ENCODE assay signal across 8 cellular contexts in genomic region chr5:154857091-154857533, GRCh38. TPM values are rescaled to one million over a fixed set of nuclear protein-coding genes. Genes with fewer than 3 reads are reported as not detected.
DNase-seq lines count a peak whose midpoint lies in the region; ATAC-seq and TF ChIP-seq lines count a peak whose summit lies in the region.

No MANE protein-coding gene starts in this region.

- CTCF ChIA-PET in CD8-positive, alpha-beta T cell (lab: Charles Lee): interaction anchor here (1.0 to 1.1 kb wide), 2 partner anchors 12 to 22 kb away, joined by 3 to 4 read pairs; no protein-coding TSS in a partner anchor
- CTCF ChIA-PET in IMR-90 (lab: Yijun Ruan, JAX): interaction anchor here (0.5 to 1.1 kb wide), 2 partner anchors 93 to 207 kb away, joined by 4 read pairs; no protein-coding TSS in a partner anchor

- WGBS in IMR-90 (ENCODE audit: extremely low coverage in 2 of 2, insufficient read length in 1 of 2), 2 experiments: 0% methylated on average over 5 of the region's 17 CpGs; no CpG with 5 or more reads in 1 of the 2 experiments
- 1% methylated on average over 17 of the region's 17 CpGs for whole genome bisulfite sequencing in esophagus muscularis mucosa

- peak overlapping the region; percentile 98 for H2AK9ac ChIP-seq in IMR-90 (replicated peaks; ENCODE audit: low read depth, low read length, poor library complexity)

- POLR2A ChIA-PET in CD8-positive, alpha-beta T cell (lab: Charles Lee): interaction anchor here (0.7 to 1.5 kb wide), 5 partner anchors 15 to 207 kb away, joined by 3 to 6 read pairs (median 3); no protein-coding TSS in a partner anchor
- POLR2A ChIA-PET in IMR-90 (lab: Charles Lee; ENCODE audit: unreplicated experiment): no interaction called here

- H2BK20ac ChIP-seq in IMR-90 (ENCODE audit: low read depth, low read length): peak overlapping the region; percentile 17; the same call in 1 of the 2 replicates

- H3K4me1 ChIP-seq in CD8-positive, alpha-beta T cell (ENCODE audit: insufficient read depth, low read length): peaks cover 25% of the 10 kb centered on the region
- H3K4me1 ChIP-seq in IMR-90 (ENCODE audit: control insufficient read depth, insufficient read depth, low read length): peaks cover 1% of the 10 kb centered on the region; the same call in 1 of the 2 replicates
- H3K4me1 ChIP-seq in esophagus muscularis mucosa: peaks cover 31 to 42% (median 41%) of the 10 kb centered on the region in 4 donors
- H3K4me1 ChIP-seq in neural progenitor cell: peaks cover 10% of the 10 kb centered on the region

- H3K36me3 ChIP-seq in CD8-positive, alpha-beta T cell (ENCODE audit: insufficient read depth, low read length): no peaks in the 10 kb centered on the region
- H3K36me3 ChIP-seq in IMR-90 (ENCODE audit: control insufficient read depth, insufficient read depth, low read length) (no peaks in the 10 kb centered on the region), esophagus muscularis mucosa (no peaks in the 10 kb centered on the region), neural progenitor cell (no peaks in the 10 kb centered on the region)

- peak overlapping the region; percentile 94 for H3K27ac Mint-ChIP-seq in CD8-positive, alpha-beta T cell
- peak overlapping the region; percentile 98 for H3K27ac Mint-ChIP-seq in neural progenitor cell

- intact Hi-C loops in CD8-positive, alpha-beta T cell (cut with DNase I, micrococcal nuclease): loop anchor here (5.0 to 10.0 kb wide), 4 partner anchors 45 to 662 kb away; partner anchors contain the start of gene GALNT10 (in 1 of the 2)
- intact Hi-C loops in IMR-90 (cut with micrococcal nuclease): loop anchor here (2.0 to 5.0 kb wide), 4 partner anchors 62 to 665 kb away; partner anchors contain the start of genes GALNT10, GEMIN5 and LARP1
- intact Hi-C loops in esophagus muscularis mucosa (cut with DNase I): loop anchor here (5.0 kb wide), 1 partner anchor 100 kb away; the partner anchor contains the start of gene LARP1

- no peak for TF ChIP-seq CTCF in CD8-positive, alpha-beta T cell (IDR thresholded peaks at IDR 0.05)
- TF ChIP-seq CTCF in IMR-90 (conservative IDR thresholded peaks at IDR 0.05; ENCODE audit: low read depth, low read length): 0 out of 2 replicates have a peak, but pooled peaks have one; percentile 0
- TF ChIP-seq CTCF in esophagus muscularis mucosa (IDR thresholded peaks at IDR 0.05): no peak
- no peak for TF ChIP-seq CTCF in neural progenitor cell (IDR thresholded peaks at IDR 0.05)

- H4K20me1 ChIP-seq in IMR-90 (ENCODE audit: insufficient read depth, low read length): no peaks in the 10 kb centered on the region; the same call in none of the 2 replicates
- H4K20me1 ChIP-seq in neural progenitor cell (ENCODE audit: low read depth): peaks cover 24% of the 10 kb centered on the region

- peaks cover 4 to 14% of the 10 kb centered on the region in 2 experiments for H3K79me1 ChIP-seq in IMR-90 (ENCODE audit: low read depth in 1 of 2, low read length in 2 of 2)

- H3F3A ChIP-seq in neural progenitor cell (ENCODE audit: low read depth): peaks cover 23% of the 10 kb centered on the region

- H3K4me2 ChIP-seq in IMR-90 (ENCODE audit: low read depth, low read length): peak overlapping the region; percentile 98
- H3K4me2 ChIP-seq in neural progenitor cell: peak overlapping the region; percentile 88

- H3K9me3 Mint-ChIP-seq in CD8-positive, alpha-beta T cell: no peaks in the 10 kb centered on the region
- no peaks in the 10 kb centered on the region for H3K9me3 Mint-ChIP-seq in neural progenitor cell

- H3K9ac ChIP-seq in IMR-90 (ENCODE audit: low read depth, low read length) (peak overlapping the region; percentile 69), neural progenitor cell (peak overlapping the region; percentile 49)

- peaks cover 27% of the 10 kb centered on the region for H3K36me3 Mint-ChIP-seq in CD8-positive, alpha-beta T cell
- no peaks in the 10 kb centered on the region for H3K36me3 Mint-ChIP-seq in neural progenitor cell

- H3K27ac ChIP-seq in CD8-positive, alpha-beta T cell (ENCODE audit: low read depth, low read length): peak overlapping the region; percentile 97
- H3K27ac ChIP-seq in IMR-90 (ENCODE audit: insufficient read depth, low read length) (peak overlapping the region; percentile 94), esophagus muscularis mucosa (replicated peaks in 1 of 4) (peak overlapping the region; percentile 95 to 97 (median 96)), neural progenitor cell (peak overlapping the region; percentile 99)

- H2AFZ ChIP-seq in IMR-90 (replicated peaks; ENCODE audit: low read length, poor library complexity) (peak overlapping the region; percentile 100), neural progenitor cell (replicated peaks) (peak overlapping the region; percentile 93)

- H3K4me3 Mint-ChIP-seq in CD8-positive, alpha-beta T cell: peak overlapping the region; percentile 86
- H3K4me3 Mint-ChIP-seq in neural progenitor cell: peak overlapping the region; percentile 89

- H3K14ac ChIP-seq in IMR-90 (replicated peaks; ENCODE audit: low read depth, low read length): peak overlapping the region; percentile 85

- ATAC-seq in CD8-positive, alpha-beta T cell: peak; percentile 6
- ATAC-seq in GM19463 (IDR thresholded peaks at IDR 0.05; ENCODE audit: unreplicated experiment) (peak; percentile 26), IMR-90 (ENCODE audit: low read depth) (peak; percentile 68)

- peak overlapping the region; percentile 46; the same call in 1 of the 2 replicates for H4K5ac ChIP-seq in IMR-90 (ENCODE audit: low read depth, low read length)

- H2BK5ac ChIP-seq in IMR-90 (ENCODE audit: low read depth, low read length, poor library complexity, severe bottlenecking): peak overlapping the region; percentile 97

- peak overlapping the region; percentile 83 for H3K23ac ChIP-seq in IMR-90 (ENCODE audit: low read depth, low read length)

- peak overlapping the region; percentile 85 for H4K91ac ChIP-seq in IMR-90 (ENCODE audit: insufficient read depth, low read depth, low read length)

- TF ChIP-seq RAD21 in IMR-90 (IDR thresholded peaks at IDR 0.05; ENCODE audit: low read length): no peak

- peak overlapping the region; percentile 67 for H3K4ac ChIP-seq in IMR-90 (ENCODE audit: low read depth, low read length)

- H3K27me3 ChIP-seq in CD8-positive, alpha-beta T cell (ENCODE audit: insufficient read depth, low read length): no peaks in the 10 kb centered on the region
- H3K27me3 ChIP-seq in IMR-90 (ENCODE audit: control insufficient read depth, insufficient read depth, low read length): no peaks in the 10 kb centered on the region
- no peaks in the 10 kb centered on the region for H3K27me3 ChIP-seq in esophagus muscularis mucosa
- H3K27me3 ChIP-seq in neural progenitor cell: no peaks in the 10 kb centered on the region

- peak overlapping the region; percentile 80 to 82 for H4K8ac ChIP-seq in IMR-90 (ENCODE audit: low read depth in 2 of 2, low read length in 2 of 2)

- no peaks in the 10 kb centered on the region for H3K9me1 ChIP-seq in IMR-90 (ENCODE audit: insufficient read depth, low read length)

- H3K9me3 ChIP-seq in CD8-positive, alpha-beta T cell (ENCODE audit: low read length): no peaks in the 10 kb centered on the region
- H3K9me3 ChIP-seq in IMR-90 (ENCODE audit: control insufficient read depth, insufficient read depth, low read length): no peaks in the 10 kb centered on the region
- no peaks in the 10 kb centered on the region for H3K9me3 ChIP-seq in esophagus muscularis mucosa
- no peaks in the 10 kb centered on the region for H3K9me3 ChIP-seq in neural progenitor cell (ENCODE audit: low read depth)

- in situ Hi-C loops in IMR-90 (cut with MboI; ENCODE audit: low sequenced_read_pairs): no loop called here

- peak in 2 of 7 experiments; percentile 43 to 48 for DNase-seq in CD8-positive, alpha-beta T cell
- no peak for DNase-seq in IMR-90
- peak; percentile 25 to 30 for DNase-seq in activated CD4-positive, alpha-beta T cell treated with anti-CD3 and anti-CD28 coated beads, Interleukin-2, amount 50 U/mL, for 4 hours
- peak; percentile 95 for DNase-seq in esophagus muscularis mucosa (ENCODE audit: extremely low spot score)
- peak; percentile 61 for DNase-seq in neural progenitor cell (ENCODE audit: low spot score)
- no peak for DNase-seq in COLO668 (lab: John Stamatoyannopoulos, UW; ENCODE audit: unreplicated experiment)
- DNase-seq in NCI-H2081 treated with DMSO at 0.1 percent for 48 hours (lab: John Stamatoyannopoulos, UW): no peak

- TF ChIP-seq EP300 in esophagus muscularis mucosa (IDR thresholded peaks at IDR 0.05): no peak

- H2BK120ac ChIP-seq in IMR-90 (ENCODE audit: low read depth, low read length): peak overlapping the region; percentile 84

- peaks cover 34% of the 10 kb centered on the region for H3K4me1 Mint-ChIP-seq in CD8-positive, alpha-beta T cell (ENCODE audit: low read depth)
- H3K4me1 Mint-ChIP-seq in neural progenitor cell: peaks cover 31% of the 10 kb centered on the region

- dilution Hi-C loops in IMR-90 (cut with HindIII; ENCODE audit: low sequenced_read_pairs, unreplicated experiment): no loop called here

- H3K18ac ChIP-seq in IMR-90 (ENCODE audit: low read depth, low read length): 0 out of 2 replicates have a peak overlapping the region, but pooled peaks have one; percentile 18

- H3K27me3 Mint-ChIP-seq in CD8-positive, alpha-beta T cell (ENCODE audit: low read depth): no peaks in the 10 kb centered on the region
- H3K27me3 Mint-ChIP-seq in neural progenitor cell (ENCODE audit: insufficient read depth, low read depth): peaks cover 3% of the 10 kb centered on the region

- no TSS peak for BruUV-seq in IMR-90 (replicated peaks; lab: Mats Ljungman, UMichigan)

- H2BK15ac ChIP-seq in IMR-90 (ENCODE audit: low read depth, low read length): peak overlapping the region; percentile 6; the same call in 2 of the 3 replicates

- TF ChIP-seq POLR2A in IMR-90 (IDR thresholded peaks at IDR 0.05; ENCODE audit: low read depth, low read length) (no peak), esophagus muscularis mucosa (IDR thresholded peaks at IDR 0.05; ENCODE audit: low read depth) (no peak)

- peaks cover 37% of the 10 kb centered on the region for H3K79me2 ChIP-seq in neural progenitor cell (ENCODE audit: low read depth)

- H3K56ac ChIP-seq in IMR-90 (ENCODE audit: extremely low read depth, insufficient read depth, low read length): peak overlapping the region; percentile 95; the same call in 1 of the 2 replicates

- peak overlapping the region; percentile 76 for H3K4me3 ChIP-seq in CD8-positive, alpha-beta T cell (ENCODE audit: low read depth, low read length)
- H3K4me3 ChIP-seq in IMR-90 (ENCODE audit: insufficient read depth, low read depth, low read length) (peak overlapping the region; percentile 61), esophagus muscularis mucosa (peak overlapping the region; percentile 71 to 87 (median 76)), neural progenitor cell (peak overlapping the region; percentile 67)

- peak overlapping the region; percentile 5; the same call in 1 of the 2 replicates for H2AK5ac ChIP-seq in IMR-90 (ENCODE audit: low read depth, low read length)

RNA-seq across cellular contexts. Expression of gene CNOT8, which starts 1.3 kb away (rescaled TPM):
- total RNA-seq in CD8-positive, alpha-beta T cell: 100 to 1,000 TPM; 139 to 145 TPM
- total RNA-seq in IMR-90 (2012; rRNA removed) (49.1 and 53.3 TPM in 2 replicates), esophagus muscularis mucosa (10 to 100 TPM; 41.1 to 72.6 (median 62.2) TPM), neural progenitor cell (ENCODE audit: low replicate concordance) (81.8 and 90.8 TPM in 2 replicates)
- 35.1 and 41.4 TPM in 2 replicates for polyA plus RNA-seq in IMR-90 (2012; rRNA removed)
- polyA plus RNA-seq in IMR-90 (2012; cell fraction: cytosol; rRNA removed): 25.0 and 35.4 TPM in 2 replicates
- 19.0 and 52.8 TPM in 2 replicates for polyA plus RNA-seq in IMR-90 (2012; cell fraction: nucleus; rRNA removed; ENCODE audit: low replicate concordance)

RNA-seq across cellular contexts. Expression of gene FAXDC2, which starts 6.7 kb away (rescaled TPM):
- total RNA-seq in CD8-positive, alpha-beta T cell: under 1 TPM; 0.28 to 0.38 TPM
- total RNA-seq in IMR-90 (2012; rRNA removed): 4.2 and 4.3 TPM in 2 replicates
- polyA plus RNA-seq in IMR-90 (2012; rRNA removed): 8.1 and 8.9 TPM in 2 replicates
- polyA plus RNA-seq in IMR-90 (2012; cell fraction: cytosol; rRNA removed): 3.1 and 6.5 TPM in 2 replicates
- 7.3 and 16.5 TPM in 2 replicates for polyA plus RNA-seq in IMR-90 (2012; cell fraction: nucleus; rRNA removed; ENCODE audit: low replicate concordance)
- total RNA-seq in esophagus muscularis mucosa: 10 to 100 TPM; 27.6 to 32.1 (median 29.5) TPM
- 7.3 and 9.2 TPM in 2 replicates for total RNA-seq in neural progenitor cell (ENCODE audit: low replicate concordance)

Comparison
In these comparisons a context has a peak if more than half of its experiments do, and no peak if none do; other contexts are left out.
1. ATAC-seq: peak in every context shown above with its lines; median percentile 68 in IMR-90; 26 in GM19463; 6 in CD8-positive, alpha-beta T cell.
2. DNase-seq: peak in activated CD4-positive, alpha-beta T cell treated with anti-CD3 and anti-CD28 coated beads, Interleukin-2, amount 50 U/mL, for 4 hours (2 of 2), esophagus muscularis mucosa (single experiment) and neural progenitor cell (single experiment); none in IMR-90 (single experiment), COLO668 (single experiment) and NCI-H2081 treated with DMSO at 0.1 percent for 48 hours (single experiment).
3. Peak in every context shown above with its lines, with median percentiles within 50 percentile points of each other: H3K27ac ChIP-seq and H3K4me3 ChIP-seq.